ENCODE assay signal across 8 cellular contexts in the genomic region with DNA sequence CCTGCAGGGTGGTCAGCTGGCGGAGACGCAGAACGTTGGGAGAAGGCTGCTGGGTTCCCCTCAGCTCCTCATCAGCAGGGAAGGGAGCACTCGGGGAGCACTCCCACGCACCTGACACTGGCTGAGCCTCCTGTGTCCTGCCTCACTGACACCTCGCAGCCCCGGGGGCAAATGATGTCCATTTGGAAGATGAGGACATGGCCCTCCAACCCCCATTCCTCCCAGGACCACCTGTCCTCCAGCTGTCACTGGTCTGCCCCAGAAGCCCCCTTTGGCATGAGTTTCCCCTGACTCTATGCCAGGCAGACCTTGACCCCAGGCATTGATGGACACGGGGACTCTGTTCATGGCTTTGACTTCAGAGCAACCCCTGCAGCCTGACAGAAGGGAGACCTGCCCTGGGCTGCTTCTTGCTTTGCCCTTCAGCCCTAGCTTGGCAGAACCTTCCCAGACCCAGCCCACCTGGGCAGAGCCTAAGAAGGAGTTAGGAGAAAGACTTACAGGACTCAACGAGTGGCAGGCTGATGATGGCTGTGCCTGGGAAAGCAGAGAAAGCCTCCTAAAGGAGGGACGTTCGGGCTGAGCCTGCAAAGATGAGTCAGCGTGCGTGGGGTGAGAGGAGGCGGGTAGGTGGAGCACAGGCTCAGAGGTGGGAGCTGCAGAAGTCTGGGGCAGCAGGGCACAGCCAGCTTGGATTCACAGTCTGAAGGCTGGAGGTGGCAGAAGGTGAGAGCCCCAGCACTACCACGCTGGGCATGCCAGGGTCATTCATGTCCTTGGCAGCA.
DNase-seq lines count a peak whose midpoint lies in the region; ATAC-seq and TF ChIP-seq lines count a peak whose summit lies in the region.

No MANE protein-coding gene starts in this region.

- ATAC-seq in RWPE2 (ENCODE audit: low read depth), result peak; percentile 84
- ATAC-seq in GM19395 (IDR thresholded peaks at IDR 0.05; ENCODE audit: unreplicated experiment), result no peak

- H3K27ac ChIP-seq in RWPE2 (ENCODE audit: poor library complexity, severe bottlenecking) (no peak overlapping the region), osteoblast (ENCODE audit: low read depth, low read length) (no peak overlapping the region), esophagus muscularis mucosa (replicated peaks in 1 of 4) (no peak overlapping the region)

- H3K4me3 ChIP-seq in H7 (ENCODE audit: insufficient read depth, low read depth, low read length), result no peak overlapping the region
- no peak overlapping the region for H3K4me3 ChIP-seq in RWPE2 (ENCODE audit: severe bottlenecking)
- H3K4me3 ChIP-seq in choroid plexus epithelial cell (ENCODE audit: low read depth, low read length), result no peak overlapping the region
- H3K4me3 ChIP-seq in osteoblast (ENCODE audit: insufficient read depth, low read length), result peak overlapping the region; percentile 12
- H3K4me3 ChIP-seq in esophagus muscularis mucosa, result no peak overlapping the region

- TF ChIP-seq EP300 in esophagus muscularis mucosa (IDR thresholded peaks at IDR 0.05), result no peak

- no peaks in the 10 kb centered on the region for H3K9me3 ChIP-seq in RWPE2 (ENCODE audit: severe bottlenecking)
- H3K9me3 ChIP-seq in osteoblast (ENCODE audit: low read depth, low read length), result no peaks in the 10 kb centered on the region
- no peaks in the 10 kb centered on the region for H3K9me3 ChIP-seq in esophagus muscularis mucosa

- no peak for TF ChIP-seq POLR2A in esophagus muscularis mucosa (IDR thresholded peaks at IDR 0.05; ENCODE audit: low read depth)

- TF ChIP-seq CTCF in RWPE2 (IDR thresholded peaks at IDR 0.05; ENCODE audit: poor library complexity, severe bottlenecking) (no peak), choroid plexus epithelial cell (conservative IDR thresholded peaks at IDR 0.05; ENCODE audit: low read depth, low read length) (peak; percentile 3), osteoblast (IDR thresholded peaks at IDR 0.05; ENCODE audit: extremely low read depth, low read depth, low read length) (no peak), esophagus muscularis mucosa (IDR thresholded peaks at IDR 0.05) (no peak)

- H4K20me1 ChIP-seq in osteoblast (ENCODE audit: insufficient read depth, low read length), result no peaks in the 10 kb centered on the region

- no peaks in the 10 kb centered on the region for H3K79me2 ChIP-seq in osteoblast (ENCODE audit: insufficient read depth, low read length)

- peaks cover 10% of the 10 kb centered on the region for H3K4me1 ChIP-seq in RWPE2 (ENCODE audit: insufficient read depth, poor library complexity, severe bottlenecking)
- H3K4me1 ChIP-seq in osteoblast (ENCODE audit: insufficient read depth, low read length), result peaks cover 15% of the 10 kb centered on the region
- peaks cover 14 to 25% (median 20%) of the 10 kb centered on the region in 4 donors for H3K4me1 ChIP-seq in esophagus muscularis mucosa

- peak overlapping the region; percentile 74 for H2AFZ ChIP-seq in osteoblast (ENCODE audit: low read length)

- 22% methylated on average over 9 of the region's 15 CpGs for WGBS in esophagus muscularis mucosa

- DNase-seq in H7, result peak; percentile 71
- no peak for DNase-seq in RWPE2 (ENCODE audit: low spot score)
- peak; percentile 66 for DNase-seq in choroid plexus epithelial cell (ENCODE audit: low read depth)
- DNase-seq in osteoblast (ENCODE audit: insufficient read length, low spot score, missing footprints), result peak; percentile 97
- DNase-seq in NCI-H146 treated with DMSO at 0.1 percent for 48 hours (lab: John Stamatoyannopoulos, UW; ENCODE audit: unreplicated experiment), result no peak
- no peak for DNase-seq in esophagus muscularis mucosa (ENCODE audit: extremely low spot score)
- DNase-seq in cerebellar nuclear complex (lab: John Stamatoyannopoulos, UW), result no peak

- H3K4me2 ChIP-seq in osteoblast (ENCODE audit: insufficient read depth, low read length), result peak overlapping the region; percentile 58

- H3K27me3 ChIP-seq in H7 (ENCODE audit: control insufficient read depth, insufficient read depth, low read length), result peaks cover 13% of the 10 kb centered on the region
- no peaks in the 10 kb centered on the region for H3K27me3 ChIP-seq in RWPE2 (ENCODE audit: insufficient read depth, poor library complexity, severe bottlenecking)
- H3K27me3 ChIP-seq in osteoblast (ENCODE audit: insufficient read depth, low read length), result peaks cover 36% of the 10 kb centered on the region
- H3K27me3 ChIP-seq in esophagus muscularis mucosa, result peaks cover 0 to 59% (median 18%) of the 10 kb centered on the region in 4 donors

- intact Hi-C loops in esophagus muscularis mucosa (cut with DNase I), result no loop called here

- no peaks in the 10 kb centered on the region for H3K36me3 ChIP-seq in H7 (replicated peaks; ENCODE audit: control insufficient read depth, insufficient read depth, low read length)
- H3K36me3 ChIP-seq in RWPE2 (ENCODE audit: low read depth), result no peaks in the 10 kb centered on the region
- H3K36me3 ChIP-seq in osteoblast (ENCODE audit: insufficient read depth, low read length), result no peaks in the 10 kb centered on the region
- H3K36me3 ChIP-seq in esophagus muscularis mucosa, result no peaks in the 10 kb centered on the region

Comparison
In these comparisons a context has a peak if more than half of its experiments do, and no peak if none do; other contexts are left out.
1. DNase-seq: peak in H7 (single experiment), choroid plexus epithelial cell (single experiment) and osteoblast (single experiment); none in RWPE2 (single experiment), NCI-H146 treated with DMSO at 0.1 percent for 48 hours (single experiment), esophagus muscularis mucosa (single experiment) and cerebellar nuclear complex (0 of 2).